In genomic region chr5:132226516-132227234, GRCh38 we compare ENCODE assay signal across 8 cellular contexts. TPM values are rescaled to one million over a fixed set of nuclear protein-coding genes. Genes with fewer than 3 reads are reported as not detected.
DNase-seq lines count a peak whose midpoint lies in the region; ATAC-seq and TF ChIP-seq lines count a peak whose summit lies in the region.

No MANE protein-coding gene starts in this region.

- no peak for TF ChIP-seq CTCF in coronary artery (IDR thresholded peaks at IDR 0.05)

- no peak for ATAC-seq in GM19351 (IDR thresholded peaks at IDR 0.05; ENCODE audit: unreplicated experiment)

- 71 to 72% methylated on average over 21 to 23 of the region's 23 CpGs for WGBS in mesodermal cell (ENCODE audit: insufficient coverage in 2 of 2), 2 experiments
- 61% methylated on average over 23 of the region's 23 CpGs for WGBS in urinary bladder

- H3K27ac ChIP-seq in coronary artery (peak overlapping the region; percentile 72 to 95), mesodermal cell (ENCODE audit: low read depth, low read length, severe bottlenecking) (no peak overlapping the region), urinary bladder (ENCODE audit: low read depth) (peak overlapping the region; percentile 68)

- peak; percentile 37 for DNase-seq in activated effector memory CD4-positive, alpha-beta T cell treated with anti-CD3 and anti-CD28 coated beads, Interleukin-2, amount 50 U/mL, for 16 hours
- no peak for DNase-seq in activated effector memory CD4-positive, alpha-beta T cell treated with Interleukin-2 at 50 U/mL for 16 hours
- DNase-seq in coronary artery (ENCODE audit: low spot score) = no peak
- DNase-seq in occipital lobe (lab: John Stamatoyannopoulos, UW) = no peak
- DNase-seq in effector CD4-positive, alpha-beta T cell = no peak

- H3K36me3 ChIP-seq in mesodermal cell (ENCODE audit: control insufficient read depth, insufficient read depth, low read length) = no peaks in the 10 kb centered on the region
- H3K36me3 ChIP-seq in urinary bladder (ENCODE audit: insufficient read depth) = no peaks in the 10 kb centered on the region

- H3K4me1 ChIP-seq in mesodermal cell (ENCODE audit: control insufficient read depth, insufficient read depth, low read length, poor library complexity, severe bottlenecking) = peaks cover 7% of the 10 kb centered on the region
- no peaks in the 10 kb centered on the region for H3K4me1 ChIP-seq in urinary bladder (ENCODE audit: insufficient read depth)

- H3K4me3 ChIP-seq in coronary artery (peak overlapping the region; percentile 91), mesodermal cell (ENCODE audit: extremely low read depth, insufficient read depth, low read length, poor library complexity, severe bottlenecking) (peak overlapping the region; percentile 65), urinary bladder (ENCODE audit: low read depth, low read length) (peak overlapping the region; percentile 67)

- no peaks in the 10 kb centered on the region for H3K9me3 ChIP-seq in mesodermal cell (ENCODE audit: control insufficient read depth, low read length)

RNA-seq across cellular contexts. Expression of gene P4HA2, which starts 1.0 kb away (rescaled TPM):
- polyA plus RNA-seq in mesodermal cell (2013, experiment 1 of 2) = 59.9 TPM
- 58.1 TPM for polyA plus RNA-seq in mesodermal cell (2013, experiment 2 of 2)
- total RNA-seq in urinary bladder = 102 TPM
- polyA plus RNA-seq in urinary bladder = 44.2 TPM
- 15.3 TPM for total RNA-seq in occipital lobe

RNA-seq across cellular contexts. Expression of gene PDLIM4, which starts 30.8 kb away (rescaled TPM):
- polyA plus RNA-seq in mesodermal cell (2013, experiment 1 of 2) = 41.5 TPM
- polyA plus RNA-seq in mesodermal cell (2013, experiment 2 of 2) = 33.3 TPM
- 17.4 TPM for total RNA-seq in urinary bladder
- 114 TPM for polyA plus RNA-seq in urinary bladder
- total RNA-seq in occipital lobe = 3.1 TPM
